Comparison of ENCODE assay signal across 22 cellular contexts in the genomic region with DNA sequence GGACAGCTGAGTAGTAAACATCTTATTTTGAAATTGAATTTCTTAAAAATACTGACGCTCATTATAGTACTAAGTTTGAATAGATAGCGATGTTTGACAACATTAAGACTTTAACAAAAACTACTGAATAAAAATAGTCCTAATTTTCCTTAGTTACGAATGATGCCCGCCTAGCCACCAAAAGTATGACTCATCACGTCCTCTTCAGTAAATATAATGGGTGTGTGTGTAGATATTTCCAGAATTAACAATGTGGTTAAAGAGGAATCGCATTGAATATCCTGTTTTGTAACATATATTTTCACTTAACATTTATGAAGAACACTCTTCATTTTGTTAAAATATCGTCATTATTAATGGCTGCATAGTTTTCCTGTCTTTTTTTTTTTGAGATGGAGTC.
"Had no signal": no experiment of that assay in that cellular context is flagged by ENCODE, and none has a peak within 500 bp of the region (broad histone marks: within the 10 kb centered on the region; RNA-seq: fewer than 3 reads in every experiment).

No MANE protein-coding gene starts in this region.

- DNase-seq: activated CD4-positive, alpha-beta memory T cell treated with anti-CD3 and anti-CD28 coated beads for 36 hours; activated CD4-positive, alpha-beta T cell treated with anti-CD3 and anti-CD28 coated beads, Interleukin-2, amount 10 ng/mL, durations not matched to agents 7 days and 5 days; activated CD4-positive, CD25-positive, alpha-beta regulatory T cell; activated CD8-positive, alpha-beta memory T cell treated with anti-CD3 and anti-CD28 coated beads for 24 hours; activated effector memory CD4-positive, alpha-beta T cell treated with anti-CD3 and anti-CD28 coated beads, Interleukin-2, amount 50 U/mL, for 16 hours; activated naive CD4-positive, alpha-beta T cell treated with Interleukin-2 at 50 U/mL for 16 hours; activated T-cell treated with anti-CD3 and anti-CD28 coated beads, Interleukin-2, amount 50 U/mL, for 4 hours; amygdala; Kasumi-1; NCI-H1092; NCI-H1436; NCI-H1694 treated with DMSO at 0.1 percent for 48 hours; NCI-H2081; NCI-H510A treated with DMSO at 0.1 percent for 48 hours; NCI-H69; NK-92 treated with Interleukin-12 subunit alpha and Interleukin-12 subunit beta, amount 100 ng/mL, for 24 hours; SIG-M5; T-helper 1 cell had no signal

- H3K27ac ChIP-seq: SK-N-MC, VCaP had no signal

- ATAC-seq: activated T-cell treated with anti-CD3 and anti-CD28 coated beads, Interleukin-2, amount 50 U/mL, for 4 hours had no signal

- H3K4me3 ChIP-seq: SK-N-MC had no signal

- FAIRE-seq: astrocyte, RCC 7860 had no signal
